In genomic region chr2:22957441-22957840, GRCh38 we compare ENCODE assay signal across 19 cellular contexts.
A peak's percentile ranks its signal among the peaks of the same experiment; 100 is the strongest.
DNase-seq lines count a peak whose midpoint lies in the region; ATAC-seq and TF ChIP-seq lines count a peak whose summit lies in the region.
"Had no signal": no experiment of that assay in that cellular context is flagged by ENCODE, and none has a peak within 500 bp of the region (broad histone marks: within the 10 kb centered on the region; RNA-seq: fewer than 3 reads in every experiment).

No MANE protein-coding gene starts in this region.

- H3K9ac ChIP-seq in BLaER1 (no peak overlapping the region), Karpas-422 (ENCODE audit: low read length) (peak overlapping the region; percentile 30; the same call in 1 of the 2 replicates), SK-N-SH (no peak overlapping the region)

- no peaks in the 10 kb centered on the region for H4K20me1 ChIP-seq in BLaER1
- H4K20me1 ChIP-seq in Karpas-422 (ENCODE audit: insufficient read depth, low read depth, low read length), result no peaks in the 10 kb centered on the region
- no peaks in the 10 kb centered on the region for H4K20me1 ChIP-seq in SK-N-SH (ENCODE audit: insufficient read depth)

- H3K4me1 ChIP-seq in BLaER1 (peaks cover 15% of the 10 kb centered on the region), Karpas-422 (ENCODE audit: low read length) (peaks cover 61% of the 10 kb centered on the region), lower lobe of right lung (no peaks in the 10 kb centered on the region), SK-N-SH (ENCODE audit: control insufficient read depth in 1 of 2, insufficient read depth in 2 of 2, low read depth in 1 of 2, low read length in 1 of 2) (no peaks in the 10 kb centered on the region), esophagus squamous epithelium (no peaks in the 10 kb centered on the region)
- H3K4me1 ChIP-seq: HAP-1 had no signal

- no peaks in the 10 kb centered on the region for H3F3A ChIP-seq in SK-N-SH (replicated peaks; ENCODE audit: insufficient read depth)

- H3K4me3 ChIP-seq in BLaER1, result no peak overlapping the region
- peak overlapping the region; percentile 40 for H3K4me3 ChIP-seq in Karpas-422 (ENCODE audit: low read length)
- no peak overlapping the region for H3K4me3 ChIP-seq in lower lobe of right lung
- no peak overlapping the region for H3K4me3 ChIP-seq in SK-N-SH (ENCODE audit: low read depth in 2 of 2, low read length in 1 of 2)
- H3K4me3 ChIP-seq in esophagus squamous epithelium, result no peak overlapping the region
- H3K4me3 ChIP-seq: HAP-1 had no signal

- H3K9me2 ChIP-seq in Karpas-422 (replicated peaks; ENCODE audit: insufficient read depth, low read length) (no peaks in the 10 kb centered on the region), SK-N-SH (no peaks in the 10 kb centered on the region)

- H3K4me2 ChIP-seq in BLaER1, result peak overlapping the region; percentile 60
- H3K4me2 ChIP-seq in Karpas-422 (ENCODE audit: low read depth, low read length, poor library complexity, severe bottlenecking), result peak overlapping the region; percentile 60
- no peak overlapping the region for H3K4me2 ChIP-seq in SK-N-SH

- H3K27ac ChIP-seq in BLaER1 (no peak overlapping the region), Karpas-422 (ENCODE audit: low read length) (peak overlapping the region; percentile 83), lower lobe of right lung (no peak overlapping the region), SK-N-SH (ENCODE audit: low read depth in 2 of 2, low read length in 1 of 2) (no peak overlapping the region), esophagus squamous epithelium (no peak overlapping the region)
- H3K27ac ChIP-seq: HL-60 had no signal

- no peak for TF ChIP-seq CTCF in lower lobe of right lung (IDR thresholded peaks at IDR 0.05)
- TF ChIP-seq CTCF in SK-N-SH (IDR thresholded peaks at IDR 0.05), result no peak
- no peak for TF ChIP-seq CTCF in esophagus squamous epithelium (IDR thresholded peaks at IDR 0.05)

- DNase-seq in Karpas-422 (peak; percentile 77), NCI-H345 (lab: John Stamatoyannopoulos, UW) (peak; percentile 61), NCI-H69 (lab: John Stamatoyannopoulos, UW) (peak; percentile 38), lower lobe of right lung (no peak), SK-N-SH (no peak), medulla oblongata (ENCODE audit: extremely low spot score) (no peak), esophagus squamous epithelium (lab: John Stamatoyannopoulos, UW) (no peak)
- DNase-seq: 8988T; C1 segment of cervical spinal cord; CD4-positive, CD25-positive, alpha-beta regulatory T cell; CD8-positive, alpha-beta memory T cell; COR-L47; DMS 273 treated with DMSO at 0.1 percent for 48 hours; DMS53; DND-41; EL had no signal

- H3K36me3 ChIP-seq in BLaER1 (no peaks in the 10 kb centered on the region), Karpas-422 (ENCODE audit: insufficient read depth, low read length) (no peaks in the 10 kb centered on the region), lower lobe of right lung (no peaks in the 10 kb centered on the region), SK-N-SH (replicated peaks in 1 of 2; ENCODE audit: control insufficient read depth in 1 of 2, insufficient read depth in 2 of 2, low read length in 1 of 2) (no peaks in the 10 kb centered on the region), esophagus squamous epithelium (no peaks in the 10 kb centered on the region)
- H3K36me3 ChIP-seq: HAP-1 had no signal

- CTCF ChIA-PET in SK-N-SH (lab: Yijun Ruan, JAX), result interaction anchor here (0.6 to 1.4 kb wide), 5 partner anchors 14 to 1994 kb away, joined by 3 read pairs; no protein-coding TSS in a partner anchor

- intact Hi-C loops in lower lobe of right lung (cut with DNase I) (no loop called here), esophagus squamous epithelium (cut with DNase I) (no loop called here)

- no peak for TF ChIP-seq RAD21 in SK-N-SH (IDR thresholded peaks at IDR 0.05; ENCODE audit: low read length)

- POLR2A ChIA-PET in SK-N-SH (lab: Yijun Ruan, JAX), result no interaction called here

- H2AFZ ChIP-seq in Karpas-422 (ENCODE audit: low read length) (no peak overlapping the region), SK-N-SH (ENCODE audit: low read depth) (no peak overlapping the region)

- no peak for TF ChIP-seq EP300 in SK-N-SH (IDR thresholded peaks at IDR 0.05; ENCODE audit: borderline replicate concordance in 1 of 2, low read depth in 1 of 2, low read length in 1 of 2)

- H3K27me3 ChIP-seq in BLaER1 (no peaks in the 10 kb centered on the region), Karpas-422 (ENCODE audit: low read length) (no peaks in the 10 kb centered on the region), lower lobe of right lung (ENCODE audit: low read depth) (no peaks in the 10 kb centered on the region), SK-N-SH (ENCODE audit: insufficient read depth) (no peaks in the 10 kb centered on the region), esophagus squamous epithelium (no peaks in the 10 kb centered on the region)

- H3K9me3 ChIP-seq in BLaER1 (no peaks in the 10 kb centered on the region), Karpas-422 (ENCODE audit: low read length) (no peaks in the 10 kb centered on the region), lower lobe of right lung (no peaks in the 10 kb centered on the region), SK-N-SH (no peaks in the 10 kb centered on the region), esophagus squamous epithelium (no peaks in the 10 kb centered on the region)
- H3K9me3 ChIP-seq: HAP-1 had no signal

- no peak for TF ChIP-seq POLR2A in esophagus squamous epithelium (IDR thresholded peaks at IDR 0.05)

- ATAC-seq in lower lobe of right lung, result no peak

- no peaks in the 10 kb centered on the region for H3K79me2 ChIP-seq in Karpas-422 (ENCODE audit: low read length)
- H3K79me2 ChIP-seq in SK-N-SH (ENCODE audit: insufficient read depth), result no peaks in the 10 kb centered on the region

- WGBS in SK-N-SH (ENCODE audit: low lambda C conversion rate), result 60% methylated on average over 5 of the region's 5 CpGs
- 74 to 89% methylated on average over 5 of the region's 5 CpGs for WGBS in esophagus squamous epithelium, 2 donors

TF ChIP-seq in SK-N-SH, 30 proteins besides CTCF, POLR2A, EP300 and RAD21:
- no peak for TF ChIP-seq USF2 (IDR thresholded peaks at IDR 0.05; ENCODE audit: borderline replicate concordance, low read depth, low read length)
- no peak for TF ChIP-seq EZH2phosphoT487 (IDR thresholded peaks at IDR 0.05; ENCODE audit: borderline replicate concordance, low read depth)
TF ChIP-seq in SK-N-SH: peak in this region for 0.

Comparison
In these comparisons a context has a peak if more than half of its experiments do, and no peak if none do; other contexts are left out.
1. DNase-seq: peak in Karpas-422 (single experiment), NCI-H345 (single experiment) and NCI-H69 (single experiment); none in lower lobe of right lung (single experiment), SK-N-SH (single experiment), medulla oblongata (single experiment) and esophagus squamous epithelium (single experiment).